Comparison of ENCODE assay signal across 19 cellular contexts in the genomic region with DNA sequence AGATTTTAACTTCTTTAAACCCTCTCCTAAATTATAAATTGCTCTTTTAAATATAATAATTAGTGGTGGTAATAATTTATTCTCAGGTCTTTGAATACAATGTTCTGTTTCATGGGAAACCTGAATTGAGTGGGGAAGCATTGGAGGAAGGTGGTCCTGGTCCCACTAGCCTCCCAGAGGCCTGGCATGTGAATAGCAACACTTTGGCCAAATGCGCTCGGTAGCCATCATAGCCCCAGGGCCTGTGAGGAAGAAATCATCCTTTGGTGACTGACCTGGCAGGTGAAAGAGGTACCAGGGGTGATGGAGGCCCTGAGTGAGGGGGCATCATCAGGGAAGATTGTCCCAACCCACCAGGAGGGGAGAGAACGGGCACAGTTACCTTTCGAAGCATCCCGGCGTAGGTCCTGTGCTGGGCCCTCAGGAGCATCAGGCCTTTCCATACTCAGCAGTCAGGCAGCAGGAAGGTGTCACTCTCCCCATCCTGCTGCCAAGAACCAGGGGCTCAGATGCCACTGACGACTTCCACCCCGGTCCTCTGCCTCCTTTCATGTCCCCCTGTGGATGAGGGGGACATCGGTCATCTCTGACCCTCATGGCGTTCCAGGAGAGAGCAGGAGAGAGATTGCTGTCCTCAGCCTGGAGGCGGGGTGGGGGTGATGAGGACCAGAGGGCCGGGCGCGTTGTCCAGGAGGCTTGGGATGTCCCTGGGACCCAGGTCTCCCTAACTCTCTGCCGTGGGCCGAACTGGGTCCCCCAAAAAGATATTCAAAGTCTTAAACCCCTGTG.
DNase-seq lines count a peak whose midpoint lies in the region; ATAC-seq and TF ChIP-seq lines count a peak whose summit lies in the region.
"Had no signal": no experiment of that assay in that cellular context is flagged by ENCODE, and none has a peak within 500 bp of the region (broad histone marks: within the 10 kb centered on the region; RNA-seq: fewer than 3 reads in every experiment).

No MANE protein-coding gene starts in this region.

- no peak for ATAC-seq in lower lobe of right lung
- ATAC-seq in upper lobe of right lung: no peak
- no peak for ATAC-seq in omental fat pad (ENCODE audit: low FRiP score)
- ATAC-seq: CD8-positive, alpha-beta T cell; Panc1 had no signal

- BruUV-seq in OCI-LY7 (replicated peaks; lab: Mats Ljungman, UMichigan): no TSS peak

- H3K4me1 ChIP-seq in OCI-LY7 (ENCODE audit: insufficient read depth, low read length, poor library complexity, severe bottlenecking): peaks cover 5% of the 10 kb centered on the region
- H3K4me1 ChIP-seq in lower lobe of right lung: no peaks in the 10 kb centered on the region
- no peaks in the 10 kb centered on the region for H3K4me1 ChIP-seq in upper lobe of right lung

- no peaks in the 10 kb centered on the region for H3K36me3 ChIP-seq in OCI-LY7 (ENCODE audit: insufficient read depth, low read length)
- no peaks in the 10 kb centered on the region for H3K36me3 ChIP-seq in lower lobe of right lung
- no peaks in the 10 kb centered on the region for H3K36me3 ChIP-seq in upper lobe of right lung
- H3K36me3 ChIP-seq in MG63: no peaks in the 10 kb centered on the region

- H2AFZ ChIP-seq in OCI-LY7 (ENCODE audit: low read length): no peak overlapping the region

- POLR2A ChIA-PET in OCI-LY7 (lab: Charles Lee): no interaction called here

- H3K4me3 ChIP-seq in OCI-LY7 (ENCODE audit: low read depth, low read length, poor library complexity, severe bottlenecking) (no peak overlapping the region), lower lobe of right lung (no peak overlapping the region), upper lobe of right lung (no peak overlapping the region), MG63 (no peak overlapping the region)

- H3K9me3 ChIP-seq in OCI-LY7 (ENCODE audit: low read length) (no peaks in the 10 kb centered on the region), lower lobe of right lung (no peaks in the 10 kb centered on the region), upper lobe of right lung (no peaks in the 10 kb centered on the region), MG63 (no peaks in the 10 kb centered on the region)

- H3K79me2 ChIP-seq in OCI-LY7 (ENCODE audit: insufficient read depth, low read depth, low read length): no peaks in the 10 kb centered on the region

- CTCF ChIA-PET in OCI-LY7 (lab: Charles Lee; ENCODE audit: unreplicated experiment): no interaction called here

- H3K27me3 ChIP-seq in lower lobe of right lung (ENCODE audit: low read depth): no peaks in the 10 kb centered on the region
- no peaks in the 10 kb centered on the region for H3K27me3 ChIP-seq in upper lobe of right lung
- H3K27me3 ChIP-seq in MG63: no peaks in the 10 kb centered on the region

- intact Hi-C loops in OCI-LY7 (cut with micrococcal nuclease; ENCODE audit: unreplicated experiment) (loop anchor here (2.0 kb wide), 1 partner anchor 185 kb away; no protein-coding TSS in a partner anchor), lower lobe of right lung (cut with DNase I) (no loop called here), upper lobe of right lung (cut with DNase I) (no loop called here)

- no peaks in the 10 kb centered on the region for H3K9me2 ChIP-seq in OCI-LY7 (ENCODE audit: insufficient read depth, low read length)

- no peak overlapping the region for H3K4me2 ChIP-seq in OCI-LY7 (ENCODE audit: low read length)

- TF ChIP-seq CTCF in OCI-LY7 (conservative IDR thresholded peaks at IDR 0.05; ENCODE audit: low read length) (0 out of 2 replicates have a peak, but pooled peaks have one; percentile 11), lower lobe of right lung (IDR thresholded peaks at IDR 0.05) (no peak), upper lobe of right lung (IDR thresholded peaks at IDR 0.05) (no peak), omental fat pad (IDR thresholded peaks at IDR 0.05) (no peak)

- H4K20me1 ChIP-seq in OCI-LY7 (ENCODE audit: insufficient read depth, low read length): no peaks in the 10 kb centered on the region

- DNase-seq in activated effector memory CD4-positive, alpha-beta T cell treated with anti-CD3 and anti-CD28 coated beads, Interleukin-2, amount 50 U/mL, for 16 hours: peak; percentile 51
- DNase-seq in activated effector memory CD4-positive, alpha-beta T cell treated with Interleukin-2 at 50 U/mL for 16 hours: no peak
- DNase-seq in OCI-LY7 (ENCODE audit: low spot score) (no peak), lower lobe of right lung (peak; percentile 40), upper lobe of right lung (peak; percentile 51), omental fat pad (ENCODE audit: low spot score) (no peak), OCI-M2 (lab: John Stamatoyannopoulos, UW; ENCODE audit: unreplicated experiment) (no peak), MG63 (no peak)
- DNase-seq: CD8-positive, alpha-beta T cell; DMS79; HCEC 1CT; KBM-7; NCI-H1436; NCI-H2029; NCI-H2171 treated with DMSO at 0.1 percent for 48 hours; NCI-H446 treated with DMSO at 0.1 percent for 48 hours; NCI-H774 had no signal

- no peak overlapping the region for H3K27ac ChIP-seq in OCI-LY7 (ENCODE audit: low read depth, low read length, poor library complexity, severe bottlenecking)
- H3K27ac ChIP-seq in lower lobe of right lung: no peak overlapping the region
- no peak overlapping the region for H3K27ac ChIP-seq in upper lobe of right lung
- H3K27ac ChIP-seq: 22Rv1 had no signal

Comparison
In these comparisons a context has a peak if more than half of its experiments do, and no peak if none do; other contexts are left out.
1. DNase-seq: peak in activated effector memory CD4-positive, alpha-beta T cell treated with anti-CD3 and anti-CD28 coated beads, Interleukin-2, amount 50 U/mL, for 16 hours (single experiment), lower lobe of right lung (single experiment) and upper lobe of right lung (single experiment); none in activated effector memory CD4-positive, alpha-beta T cell treated with Interleukin-2 at 50 U/mL for 16 hours (single experiment), OCI-LY7 (single experiment), omental fat pad (single experiment), OCI-M2 (single experiment) and MG63 (single experiment).